8 cellular contexts compared by ENCODE assay signal in genomic region chr20:31719644-31720485, GRCh38. TPM values are rescaled to one million over a fixed set of nuclear protein-coding genes. Genes with fewer than 3 reads are reported as not detected.
A peak's percentile ranks its signal among the peaks of the same experiment; 100 is the strongest.
DNase-seq lines count a peak whose midpoint lies in the region; ATAC-seq and TF ChIP-seq lines count a peak whose summit lies in the region.

No MANE protein-coding gene starts in this region.

- CTCF ChIA-PET in MCF 10A (lab: Yijun Ruan, JAX) = interaction anchor here (0.6 to 16.0 kb wide), 18 partner anchors 8 to 640 kb away, joined by 3 to 626 read pairs (median 4); no protein-coding TSS in a partner anchor

- no peak for TF ChIP-seq EP300 in transverse colon (IDR thresholded peaks at IDR 0.05; ENCODE audit: low read depth)

- H3K27ac Mint-ChIP-seq in MCF 10A (ENCODE audit: low read depth, unreplicated experiment) = peak overlapping the region; percentile 93

- peaks cover 41 to 73% (median 58%) of the 10 kb centered on the region in 4 donors for H3K4me1 ChIP-seq in transverse colon

- peak overlapping the region; percentile 91 for H3K4me3 Mint-ChIP-seq in MCF 10A (ENCODE audit: unreplicated experiment)

- no peaks in the 10 kb centered on the region for H3K27me3 ChIP-seq in transverse colon

- TF ChIP-seq CTCF in MCF 10A (IDR thresholded peaks at IDR 0.05; ENCODE audit: unreplicated experiment) (no peak), lower leg skin (IDR thresholded peaks at IDR 0.05) (no peak), transverse colon (IDR thresholded peaks at IDR 0.05) (no peak)

- TF ChIP-seq POLR2A in lower leg skin (IDR thresholded peaks at IDR 0.05) (no peak), transverse colon (IDR thresholded peaks at IDR 0.05) (no peak)

- peaks cover 68% of the 10 kb centered on the region for H3K36me3 Mint-ChIP-seq in MCF 10A (ENCODE audit: insufficient read depth, unreplicated experiment)

- no TSS peak for BruUV-seq in MCF 10A (replicated peaks; lab: Mats Ljungman, UMichigan)

- no peaks in the 10 kb centered on the region for H3K9me3 ChIP-seq in transverse colon

- H3K27ac ChIP-seq in transverse colon = peak overlapping the region; percentile 98 to 99 (median 98)

- H3K4me3 ChIP-seq in lower leg skin (ENCODE audit: low read depth, poor library complexity, severe bottlenecking) (peak overlapping the region; percentile 74), transverse colon (peak overlapping the region; percentile 2 to 82 (median 77))

- POLR2A ChIA-PET in MCF 10A (lab: Yijun Ruan, JAX) = interaction anchor here (0.6 to 13.2 kb wide), 15 partner anchors 9 to 224 kb away, joined by 3 to 491 read pairs (median 5); partner anchors contain the start of genes ID1 and TPX2

- in situ Hi-C loops in transverse colon (cut with MboI; ENCODE audit: low pct_ligation_motif_present in 1 of 4, low pct_unique_long_range_greater_than_20kb in 1 of 4, low sequenced_read_pairs in 3 of 4) = loop anchor here in 1 of 4 donors (10.0 kb wide), 1 partner anchor 65 kb away; no protein-coding TSS in a partner anchor

- intact Hi-C loops in MCF 10A (cut with micrococcal nuclease) (loop anchor here (5.0 kb wide), 1 partner anchor 43 kb away; no protein-coding TSS in a partner anchor), lower leg skin (cut with DNase I; ENCODE audit: low total_unique reads) (loop anchor here (5.0 to 10.0 kb wide), 2 partner anchors 58 to 165 kb away; no protein-coding TSS in a partner anchor), transverse colon (cut with DNase I; ENCODE audit: low total_unique reads) (no loop called here)

- H3K27me3 Mint-ChIP-seq in MCF 10A (ENCODE audit: insufficient read depth, unreplicated experiment) = no peaks in the 10 kb centered on the region

- peaks cover 63% of the 10 kb centered on the region for H3K4me1 Mint-ChIP-seq in MCF 10A (ENCODE audit: insufficient read depth, unreplicated experiment)

- no peak for ATAC-seq in HG02970 (IDR thresholded peaks at IDR 0.05; ENCODE audit: low FRiP score, unreplicated experiment)
- no peak for ATAC-seq in esophagus mucosa

- WGBS in lower leg skin, 2 donors = 38 to 52% methylated on average over 2 of the region's 2 CpGs
- WGBS in transverse colon (ENCODE audit: low coverage in 1 of 2), 2 donors = 31 to 57% methylated on average over 1 to 2 of the region's 2 CpGs

- peak; percentile 25 for DNase-seq in DMS53 treated with DMSO at 0.1 percent for 48 hours (lab: John Stamatoyannopoulos, UW; ENCODE audit: unreplicated experiment)
- peak; percentile 56 for DNase-seq in NCI-H146 treated with DMSO at 0.1 percent for 48 hours (lab: John Stamatoyannopoulos, UW; ENCODE audit: unreplicated experiment)
- peak; percentile 29 for DNase-seq in MCF 10A (ENCODE audit: unreplicated experiment)
- DNase-seq in lower leg skin (ENCODE audit: low spot score in 2 of 2) = no peak
- peak; percentile 42 for DNase-seq in transverse colon
- DNase-seq in putamen (ENCODE audit: low spot score) = no peak

- H3K9me3 Mint-ChIP-seq in MCF 10A (ENCODE audit: unreplicated experiment) = no peaks in the 10 kb centered on the region

- H3K36me3 ChIP-seq in transverse colon = no peaks in the 10 kb centered on the region

RNA-seq across cellular contexts. Expression of gene BCL2L1, which starts 2.8 kb away (rescaled TPM):
- total RNA-seq in MCF 10A (2022) = 139 and 156 TPM in 2 replicates
- total RNA-seq in lower leg skin = 100 to 1,000 TPM; 115 to 152 (median 125) TPM
- total RNA-seq in transverse colon = 100 to 1,000 TPM in 3 of 4 donors, 10 to 100 TPM in 1; 98.6 to 151 (median 107) TPM
- total RNA-seq in esophagus mucosa = 76.6 TPM

RNA-seq across cellular contexts. Expression of gene TPX2, which starts 19.2 kb away (rescaled TPM):
- total RNA-seq in MCF 10A (2022) = 45.3 and 79.6 TPM in 2 replicates
- 10 to 100 TPM in 1 of 4 donors, 1 to 10 TPM in 3; 5.9 to 10.2 (median 7.3) TPM for total RNA-seq in lower leg skin
- 10 to 100 TPM in 2 of 4 donors, 1 to 10 TPM in 2; 3.2 to 15.7 (median 7.8) TPM for total RNA-seq in transverse colon
- total RNA-seq in esophagus mucosa = 32.6 TPM

Comparison
In these comparisons a context has a peak if more than half of its experiments do, and no peak if none do; other contexts are left out.
1. DNase-seq: peak in DMS53 treated with DMSO at 0.1 percent for 48 hours (single experiment), NCI-H146 treated with DMSO at 0.1 percent for 48 hours (single experiment), MCF 10A (single experiment) and transverse colon (single experiment); none in lower leg skin (0 of 2) and putamen (single experiment).